In the genomic region with DNA sequence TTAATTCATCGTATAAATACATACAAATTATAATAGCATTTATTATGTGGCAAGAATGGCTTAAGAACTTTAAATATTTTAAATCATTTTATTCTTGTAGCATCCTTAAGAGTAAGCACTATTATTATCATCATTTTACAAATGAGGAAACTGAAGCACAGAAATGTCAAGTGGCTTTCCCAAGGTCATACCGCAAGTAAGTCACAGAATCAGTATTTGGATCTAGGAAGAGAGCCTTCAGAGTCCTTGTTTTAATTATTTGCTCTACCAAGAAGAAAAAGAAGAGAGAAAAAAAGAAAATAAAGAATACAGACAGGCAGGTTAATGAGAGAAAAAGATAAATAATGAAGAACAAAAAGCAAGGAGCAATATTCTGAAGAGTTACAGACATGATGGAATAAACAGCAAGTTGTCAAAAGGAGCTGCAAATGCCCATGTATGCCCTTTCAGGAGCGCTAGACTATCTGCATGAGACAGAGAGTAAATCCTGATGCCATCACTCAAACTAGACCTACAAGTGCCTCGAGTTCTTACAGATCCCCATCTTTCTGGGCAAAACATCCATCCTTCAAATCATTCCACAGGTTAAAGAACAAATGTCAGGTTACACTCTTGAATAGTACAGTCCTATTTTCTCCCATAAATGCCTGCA, we compare ENCODE assay signal across 9 cellular contexts.
"Had no signal": no experiment of that assay in that cellular context is flagged by ENCODE, and none has a peak within 500 bp of the region (broad histone marks: within the 10 kb centered on the region; RNA-seq: fewer than 3 reads in every experiment).

No MANE protein-coding gene starts in this region.

- H3K9ac ChIP-seq: KMS-11 had no signal

- H3K4me3 Mint-ChIP-seq: IgD-negative memory B cell had no signal

- ATAC-seq: HepG2, K562 had no signal

- H3K4me3 ChIP-seq: K562 had no signal

- H3K36me3 Mint-ChIP-seq: IgD-negative memory B cell had no signal

- H3K27ac Mint-ChIP-seq: IgD-negative memory B cell had no signal

- FAIRE-seq: HepG2, HTR-8/SVneo, K562 had no signal

- H3K27ac ChIP-seq: HL-60, KMS-11 had no signal

- H3K4me2 ChIP-seq: KMS-11 had no signal

- DNase-seq: IMR-90, KBM-7, KG1 had no signal

- H3K4me1 Mint-ChIP-seq: IgD-negative memory B cell had no signal
